In genomic region chr6:134052776-134053120, GRCh38 we compare ENCODE assay signal across 8 cellular contexts. TPM values are rescaled to one million over a fixed set of nuclear protein-coding genes. Genes with fewer than 3 reads are reported as not detected.
DNase-seq lines count a peak whose midpoint lies in the region; ATAC-seq, FAIRE-seq and TF ChIP-seq lines count a peak whose summit lies in the region.

No MANE protein-coding gene starts in this region.

- H3K4me3 ChIP-seq in HEK293 (ENCODE audit: low read depth, low read length) = no peak overlapping the region; the same call in 1 of the 2 replicates
- H3K4me3 ChIP-seq in iPS-11a (ENCODE audit: low read depth, low read length) = peak overlapping the region; percentile 72

- no peak for FAIRE-seq in frontal cortex (lab: Jason Lieb, UNC)

- POLR2A ChIA-PET in HEK293 (lab: Yijun Ruan, JAX) (interaction anchor here (1.3 kb wide), 1 partner anchor 100 kb away, joined by 5 read pairs; the partner anchor contains the start of gene TBPL1), WTC11 (lab: Charles Lee) (interaction anchor here (0.8 kb wide), 1 partner anchor 11 kb away, joined by 5 read pairs; no protein-coding TSS in a partner anchor)

- no peaks in the 10 kb centered on the region for H3K36me3 Mint-ChIP-seq in WTC11

- CTCF ChIA-PET in HEK293 (lab: Yijun Ruan, JAX) (interaction anchor here (0.6 to 4.7 kb wide), 8 partner anchors 9 to 129 kb away, joined by 3 to 39 read pairs (median 4); no protein-coding TSS in a partner anchor), WTC11 (lab: Charles Lee) (interaction anchor here (0.7 to 1.6 kb wide), 8 partner anchors 10 to 132 kb away, joined by 3 to 16 read pairs (median 3); no protein-coding TSS in a partner anchor)

- TF ChIP-seq CTCF in HEK293 (tag by site-specific recombination; IDR thresholded peaks at IDR 0.05) = no peak
- TF ChIP-seq CTCF in WTC11 (IDR thresholded peaks at IDR 0.05) = no peak

- H3K9me3 Mint-ChIP-seq in WTC11 = no peaks in the 10 kb centered on the region
- H3K9me3 Mint-ChIP-seq in stimulated activated naive CD8-positive, alpha-beta T cell treated with anti-CD3 and anti-CD28 coated beads, Interleukin-15, amount 100 ng/mL, for 72 hours = no peaks in the 10 kb centered on the region

- no peaks in the 10 kb centered on the region; the same call in 1 of the 2 replicates for H3K27me3 Mint-ChIP-seq in WTC11 (ENCODE audit: low read depth)
- peaks cover 6% of the 10 kb centered on the region for H3K27me3 Mint-ChIP-seq in stimulated activated naive CD8-positive, alpha-beta T cell treated with anti-CD3 and anti-CD28 coated beads, Interleukin-15, amount 100 ng/mL, for 72 hours

- H3K27ac Mint-ChIP-seq in WTC11 = peak overlapping the region; percentile 99
- H3K27ac Mint-ChIP-seq in stimulated activated naive CD8-positive, alpha-beta T cell treated with anti-CD3 and anti-CD28 coated beads, Interleukin-15, amount 100 ng/mL, for 72 hours = no peak overlapping the region

- peaks cover 3% of the 10 kb centered on the region; the same call in 1 of the 2 replicates for H3K4me1 ChIP-seq in HEK293 (ENCODE audit: control insufficient read depth, insufficient read depth, low read length)

- ATAC-seq in WTC11 (no peak), HG02885 (IDR thresholded peaks at IDR 0.05; ENCODE audit: poor library complexity, unreplicated experiment) (no peak)
- ATAC-seq in stimulated activated naive CD8-positive, alpha-beta T cell treated with anti-CD3 and anti-CD28 coated beads, Interleukin-15, amount 100 ng/mL, for 72 hours = no peak

- H3K36me3 ChIP-seq in HEK293 (ENCODE audit: control insufficient read depth in 2 of 2, insufficient read depth in 1 of 2, low read length in 2 of 2) = no peaks in the 10 kb centered on the region

- no peak overlapping the region for H3K27ac ChIP-seq in HEK293 (ENCODE audit: extremely low read depth, low read depth, low read length)

- peak overlapping the region; percentile 92 for H3K4me3 Mint-ChIP-seq in WTC11
- H3K4me3 Mint-ChIP-seq in stimulated activated naive CD8-positive, alpha-beta T cell treated with anti-CD3 and anti-CD28 coated beads, Interleukin-15, amount 100 ng/mL, for 72 hours = peak overlapping the region; percentile 77 to 89

- peaks cover 64% of the 10 kb centered on the region for H3K4me1 Mint-ChIP-seq in WTC11
- peaks cover 7% of the 10 kb centered on the region for H3K4me1 Mint-ChIP-seq in stimulated activated naive CD8-positive, alpha-beta T cell treated with anti-CD3 and anti-CD28 coated beads, Interleukin-15, amount 100 ng/mL, for 72 hours

- no peaks in the 10 kb centered on the region for H3K9me3 ChIP-seq in HEK293 (ENCODE audit: control insufficient read depth, insufficient read depth, low read depth, low read length)

- DNase-seq in WTC11 (ENCODE audit: low spot score) (no peak), frontal cortex (ENCODE audit: low spot score in 2 of 2) (no peak), SK-N-DZ (ENCODE audit: low spot score) (no peak), anterior cingulate cortex (lab: John Stamatoyannopoulos, UW) (no peak)
- no peak for DNase-seq in stimulated activated naive CD8-positive, alpha-beta T cell treated with anti-CD3 and anti-CD28 coated beads, Interleukin-15, amount 100 ng/mL, for 72 hours

TF ChIP-seq in HEK293, 187 proteins besides CTCF, POLR2A, EP300 and RAD21:
- TF ChIP-seq ZNF221 (tag by site-specific recombination; IDR thresholded peaks at IDR 0.05; ENCODE audit: borderline replicate concordance) (0 out of 2 replicates have a peak, but pooled peaks have one; percentile 12), ZNF391 (tag by site-specific recombination; IDR thresholded peaks at IDR 0.05; ENCODE audit: borderline replicate concordance, low read depth) (no peak)
TF ChIP-seq in HEK293: peak in this region for 1.

TF ChIP-seq in WTC11, 78 proteins besides CTCF, POLR2A, EP300 and RAD21 (continues in another document):
- TF ChIP-seq, protein P1, sequence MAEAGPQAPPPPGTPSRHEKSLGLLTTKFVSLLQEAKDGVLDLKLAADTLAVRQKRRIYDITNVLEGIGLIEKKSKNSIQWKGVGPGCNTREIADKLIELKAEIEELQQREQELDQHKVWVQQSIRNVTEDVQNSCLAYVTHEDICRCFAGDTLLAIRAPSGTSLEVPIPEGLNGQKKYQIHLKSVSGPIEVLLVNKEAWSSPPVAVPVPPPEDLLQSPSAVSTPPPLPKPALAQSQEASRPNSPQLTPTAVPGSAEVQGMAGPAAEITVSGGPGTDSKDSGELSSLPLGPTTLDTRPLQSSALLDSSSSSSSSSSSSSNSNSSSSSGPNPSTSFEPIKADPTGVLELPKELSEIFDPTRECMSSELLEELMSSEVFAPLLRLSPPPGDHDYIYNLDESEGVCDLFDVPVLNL (CRISPR knock-in tag; IDR thresholded peaks at IDR 0.05; ENCODE audit: borderline replicate concordance, low read depth) = no peak
- TF ChIP-seq ESRRA (CRISPR knock-in tag; IDR thresholded peaks at IDR 0.05; ENCODE audit: borderline replicate concordance) (no peak), ZNF425 (CRISPR knock-in tag; conservative IDR thresholded peaks at IDR 0.05) (no peak), FOXP4 (CRISPR knock-in tag; IDR thresholded peaks at IDR 0.05) (no peak), GRHL2 (CRISPR knock-in tag; IDR thresholded peaks at IDR 0.05; ENCODE audit: insufficient replicate concordance, severe bottlenecking) (no peak), CREM (CRISPR knock-in tag; IDR thresholded peaks at IDR 0.05) (no peak), ZNF138 (CRISPR knock-in tag; conservative IDR thresholded peaks at IDR 0.05) (no peak), ZNF416 (CRISPR knock-in tag; IDR thresholded peaks at IDR 0.05) (no peak), ATF1 (CRISPR knock-in tag; IDR thresholded peaks at IDR 0.05) (no peak)
- TF ChIP-seq, protein P2, sequence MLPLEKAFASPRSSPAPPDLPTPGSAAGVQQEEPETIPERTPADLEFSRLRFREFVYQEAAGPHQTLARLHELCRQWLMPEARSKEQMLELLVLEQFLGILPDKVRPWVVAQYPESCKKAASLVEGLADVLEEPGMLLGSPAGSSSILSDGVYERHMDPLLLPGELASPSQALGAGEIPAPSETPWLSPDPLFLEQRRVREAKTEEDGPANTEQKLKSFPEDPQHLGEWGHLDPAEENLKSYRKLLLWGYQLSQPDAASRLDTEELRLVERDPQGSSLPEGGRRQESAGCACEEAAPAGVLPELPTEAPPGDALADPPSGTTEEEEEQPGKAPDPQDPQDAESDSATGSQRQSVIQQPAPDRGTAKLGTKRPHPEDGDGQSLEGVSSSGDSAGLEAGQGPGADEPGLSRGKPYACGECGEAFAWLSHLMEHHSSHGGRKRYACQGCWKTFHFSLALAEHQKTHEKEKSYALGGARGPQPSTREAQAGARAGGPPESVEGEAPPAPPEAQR (CRISPR knock-in tag; IDR thresholded peaks at IDR 0.05) = no peak
- TF ChIP-seq, protein P3, sequence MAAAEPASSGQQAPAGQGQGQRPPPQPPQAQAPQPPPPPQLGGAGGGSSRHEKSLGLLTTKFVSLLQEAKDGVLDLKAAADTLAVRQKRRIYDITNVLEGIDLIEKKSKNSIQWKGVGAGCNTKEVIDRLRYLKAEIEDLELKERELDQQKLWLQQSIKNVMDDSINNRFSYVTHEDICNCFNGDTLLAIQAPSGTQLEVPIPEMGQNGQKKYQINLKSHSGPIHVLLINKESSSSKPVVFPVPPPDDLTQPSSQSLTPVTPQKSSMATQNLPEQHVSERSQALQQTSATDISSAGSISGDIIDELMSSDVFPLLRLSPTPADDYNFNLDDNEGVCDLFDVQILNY (CRISPR knock-in tag; IDR thresholded peaks at IDR 0.05) = no peak
- TF ChIP-seq, protein P4, sequence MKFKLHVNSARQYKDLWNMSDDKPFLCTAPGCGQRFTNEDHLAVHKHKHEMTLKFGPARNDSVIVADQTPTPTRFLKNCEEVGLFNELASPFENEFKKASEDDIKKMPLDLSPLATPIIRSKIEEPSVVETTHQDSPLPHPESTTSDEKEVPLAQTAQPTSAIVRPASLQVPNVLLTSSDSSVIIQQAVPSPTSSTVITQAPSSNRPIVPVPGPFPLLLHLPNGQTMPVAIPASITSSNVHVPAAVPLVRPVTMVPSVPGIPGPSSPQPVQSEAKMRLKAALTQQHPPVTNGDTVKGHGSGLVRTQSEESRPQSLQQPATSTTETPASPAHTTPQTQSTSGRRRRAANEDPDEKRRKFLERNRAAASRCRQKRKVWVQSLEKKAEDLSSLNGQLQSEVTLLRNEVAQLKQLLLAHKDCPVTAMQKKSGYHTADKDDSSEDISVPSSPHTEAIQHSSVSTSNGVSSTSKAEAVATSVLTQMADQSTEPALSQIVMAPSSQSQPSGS (CRISPR knock-in tag; IDR thresholded peaks at IDR 0.05; ENCODE audit: borderline replicate concordance, low read depth) = no peak

RNA-seq across cellular contexts. Expression of gene SLC2A12, which starts 0.3 kb away (rescaled TPM):
- total RNA-seq in WTC11 (2021) = 3.3 to 4.4 TPM (median 4.1 TPM) in 3 replicates
- 4.1 TPM for total RNA-seq in frontal cortex
- 1.5 and 2.0 TPM in 2 replicates for polyA plus RNA-seq in SK-N-DZ (2014; cell fraction: cytosol; rRNA removed)
- 0.86 and 1.0 TPM in 2 replicates for polyA plus RNA-seq in SK-N-DZ (2014; cell fraction: nucleus; rRNA removed)
